Comparison of ENCODE assay signal across 32 cellular contexts in genomic region chr1:188269956-188270355, GRCh38.
"Had no signal": no experiment of that assay in that cellular context is flagged by ENCODE, and none has a peak within 500 bp of the region (broad histone marks: within the 10 kb centered on the region; RNA-seq: fewer than 3 reads in every experiment).

No MANE protein-coding gene starts in this region.

- H3K27me3 ChIP-seq: brain microvascular endothelial cell, cardiac muscle cell, SJSA1 had no signal

- H3K9me3 ChIP-seq: SJSA1, SK-N-SH had no signal

- H3K4me3 ChIP-seq: cardiac muscle cell, PC-9, SJSA1 had no signal

- H3K4me3 Mint-ChIP-seq: activated CD4-positive, alpha-beta T cell treated with anti-CD3 and anti-CD28 coated beads for 36 hours; activated CD4-positive, alpha-beta T cell treated with anti-CD3 and anti-CD28 coated beads, Interleukin-2, amount 10 ng/mL, durations not matched to agents 7 days and 5 days; activated naive CD4-positive, alpha-beta T cell treated with anti-CD3 and anti-CD28 coated beads for 36 hours; activated naive CD8-positive, alpha-beta T cell; activated naive CD8-positive, alpha-beta T cell treated with anti-CD3 and anti-CD28 coated beads, Interleukin-2, amount 50 U/mL, for 24 hours; activated T-cell treated with anti-CD3 and anti-CD28 coated beads, Interleukin-2, amount 50 U/mL, for 4 hours; activated T-helper 1 cell treated with anti-CD3 and anti-CD28 coated beads, Interleukin-12 subunit alpha, Interleukin-12 subunit beta, Interleukin-2, Interleukin-4 antibody, amounts not matched to agents 30 ng/mL and 10 ng/mL and 1 ng/mL, durations not matched to agents 14 hours and 24 hours and 36 hours; central memory CD8-positive, alpha-beta T cell; T-helper 1 cell treated with Interleukin-12 subunit alpha and Interleukin-12 subunit beta and Interleukin-4 antibody, amounts not matched to agents 30 μg/mL and 1 μg/mL, for 36 hours; T-helper 2 cell treated with Interferon-gamma antibody and Interleukin-4, amounts not matched to agents 5 μg/mL and 100 μg/mL, for 36 hours; WTC11 had no signal

- DNase-seq: activated CD4-positive, alpha-beta T cell treated with anti-CD3 and anti-CD28 coated beads for 36 hours; activated CD4-positive, alpha-beta T cell treated with anti-CD3 and anti-CD28 coated beads, Interleukin-2, amount 10 ng/mL, durations not matched to agents 7 days and 5 days; activated CD4-positive, alpha-beta T cell treated with anti-CD3 and anti-CD28 coated beads, Interleukin-2, amount 50 U/mL, for 48 hours; activated CD8-positive, alpha-beta memory T cell treated with anti-CD3 and anti-CD28 coated beads, Interleukin-2, amount 50 U/mL, for 4 hours; activated gamma-delta T cell treated with Interleukin-2 at 50 U/mL for 16 hours; activated naive CD4-positive, alpha-beta T cell treated with anti-CD3 and anti-CD28 coated beads for 36 hours; activated naive CD8-positive, alpha-beta T cell treated with anti-CD3 and anti-CD28 coated beads, Interleukin-2, amount 50 U/mL, for 24 hours; activated T-cell treated with anti-CD3 and anti-CD28 coated beads for 4 hours; activated T-cell treated with anti-CD3 and anti-CD28 coated beads, Interleukin-2, amount 50 U/mL, for 4 hours; anterior cingulate cortex; brain microvascular endothelial cell; Kasumi-1; KG1; MM.1S; MV-4-11; NCI-H1092; NCI-H1436 treated with DMSO at 0.1 percent for 48 hours; NCI-H1694 treated with DMSO at 0.1 percent for 48 hours; NCI-H2029; NCI-H345; NCI-H524 treated with DMSO at 0.1 percent for 48 hours; PC-9; SHP77 treated with DMSO at 0.1 percent for 48 hours; SK-N-SH had no signal

- H3K9me3 Mint-ChIP-seq: activated CD4-positive, alpha-beta T cell treated with anti-CD3 and anti-CD28 coated beads, Interleukin-2, amount 10 ng/mL, durations not matched to agents 7 days and 5 days; activated naive CD4-positive, alpha-beta T cell treated with anti-CD3 and anti-CD28 coated beads for 36 hours; activated T-helper 1 cell treated with anti-CD3 and anti-CD28 coated beads, Interleukin-12 subunit alpha, Interleukin-12 subunit beta, Interleukin-2, Interleukin-4 antibody, amounts not matched to agents 30 ng/mL and 10 ng/mL and 1 ng/mL, durations not matched to agents 14 hours and 24 hours and 36 hours had no signal

- H3K36me3 Mint-ChIP-seq: activated naive CD8-positive, alpha-beta T cell had no signal

- H2AFZ ChIP-seq: PC-9 had no signal

- H3K4me1 Mint-ChIP-seq: activated CD4-positive, alpha-beta T cell treated with anti-CD3 and anti-CD28 coated beads for 36 hours; activated CD4-positive, alpha-beta T cell treated with anti-CD3 and anti-CD28 coated beads, Interleukin-2, amount 10 ng/mL, durations not matched to agents 7 days and 5 days; activated naive CD8-positive, alpha-beta T cell treated with anti-CD3 and anti-CD28 coated beads, Interleukin-2, amount 50 U/mL, for 24 hours; central memory CD8-positive, alpha-beta T cell; WTC11 had no signal

- H3K36me3 ChIP-seq: brain microvascular endothelial cell, cardiac muscle cell, SJSA1 had no signal

- H3K27me3 Mint-ChIP-seq: activated CD4-positive, alpha-beta T cell treated with anti-CD3 and anti-CD28 coated beads for 36 hours; activated CD4-positive, alpha-beta T cell treated with anti-CD3 and anti-CD28 coated beads, Interleukin-2, amount 10 ng/mL, durations not matched to agents 7 days and 5 days; activated naive CD8-positive, alpha-beta T cell; activated naive CD8-positive, alpha-beta T cell treated with anti-CD3 and anti-CD28 coated beads, Interleukin-2, amount 50 U/mL, for 24 hours; central memory CD8-positive, alpha-beta T cell had no signal

- H3K27ac ChIP-seq: brain microvascular endothelial cell, cardiac muscle cell, PC-9, SJSA1 had no signal

- H3K27ac Mint-ChIP-seq: activated CD4-positive, alpha-beta T cell treated with anti-CD3 and anti-CD28 coated beads for 36 hours; activated CD4-positive, alpha-beta T cell treated with anti-CD3 and anti-CD28 coated beads, Interleukin-2, amount 10 ng/mL, durations not matched to agents 7 days and 5 days; activated naive CD4-positive, alpha-beta T cell treated with anti-CD3 and anti-CD28 coated beads for 36 hours; activated naive CD8-positive, alpha-beta T cell; activated naive CD8-positive, alpha-beta T cell treated with anti-CD3 and anti-CD28 coated beads, Interleukin-2, amount 50 U/mL, for 24 hours; activated T-helper 1 cell treated with anti-CD3 and anti-CD28 coated beads, Interleukin-12 subunit alpha, Interleukin-12 subunit beta, Interleukin-2, Interleukin-4 antibody, amounts not matched to agents 30 ng/mL and 10 ng/mL and 1 ng/mL, durations not matched to agents 14 hours and 24 hours and 36 hours; T-helper 1 cell treated with Interleukin-12 subunit alpha and Interleukin-12 subunit beta and Interleukin-4 antibody, amounts not matched to agents 30 μg/mL and 1 μg/mL, for 36 hours; T-helper 2 cell treated with Interferon-gamma antibody and Interleukin-4, amounts not matched to agents 5 μg/mL and 100 μg/mL, for 36 hours; WTC11 had no signal

- H3K4me1 ChIP-seq: SJSA1 had no signal

- H3K9ac ChIP-seq: SK-N-SH had no signal

- H3K4me2 ChIP-seq: PC-9, SK-N-SH had no signal
